8 cellular contexts compared by ENCODE assay signal in genomic region chr6:29071831-29072723, GRCh38. TPM values are rescaled to one million over a fixed set of nuclear protein-coding genes. Genes with fewer than 3 reads are reported as not detected.
DNase-seq lines count a peak whose midpoint lies in the region; ATAC-seq and TF ChIP-seq lines count a peak whose summit lies in the region.

No MANE protein-coding gene starts in this region.

- ATAC-seq in SK-N-SH treated with all-trans-retinoic acid at 6 μM for 48 hours (peak; percentile 95), HG02759 (IDR thresholded peaks at IDR 0.05; ENCODE audit: unreplicated experiment) (no peak)

- no peak overlapping the region for H3K27ac Mint-ChIP-seq in glutamatergic neuron (ENCODE audit: unreplicated experiment)

- H3K36me3 Mint-ChIP-seq in glutamatergic neuron (ENCODE audit: unreplicated experiment), result no peaks in the 10 kb centered on the region

- H3K27me3 Mint-ChIP-seq in glutamatergic neuron (ENCODE audit: unreplicated experiment), result no peaks in the 10 kb centered on the region

- H3K9me3 Mint-ChIP-seq in glutamatergic neuron (ENCODE audit: unreplicated experiment), result no peaks in the 10 kb centered on the region

- H3K4me1 Mint-ChIP-seq in glutamatergic neuron (ENCODE audit: low read depth, unreplicated experiment), result no peaks in the 10 kb centered on the region

- TF ChIP-seq CTCF in glutamatergic neuron (IDR thresholded peaks at IDR 0.05; ENCODE audit: partially characterized antibody, unreplicated experiment), result peak; percentile 83

- no peak overlapping the region for H3K4me3 Mint-ChIP-seq in glutamatergic neuron (ENCODE audit: unreplicated experiment)

- DNase-seq in NCI-H2227 (lab: John Stamatoyannopoulos, UW; ENCODE audit: unreplicated experiment) (peak; percentile 52), NCI-H2227 treated with DMSO at 0.1 percent for 48 hours (lab: John Stamatoyannopoulos, UW) (no peak), HK-2 (ENCODE audit: unreplicated experiment) (peak; percentile 14), glutamatergic neuron (peak; percentile 50), NCI-H1436 (lab: John Stamatoyannopoulos, UW) (no peak), ureter (ENCODE audit: low spot score) (no peak)

TF ChIP-seq in SK-N-SH treated with all-trans-retinoic acid at 6 μM for 48 hours, 23 proteins besides CTCF, POLR2A, EP300 and RAD21:
- TF ChIP-seq PATZ1 (CRISPR knock-in tag; IDR thresholded peaks at IDR 0.05; ENCODE audit: borderline replicate concordance) (no peak), ZNF8 (CRISPR knock-in tag; IDR thresholded peaks at IDR 0.05) (no peak), BACH2 (CRISPR knock-in tag; IDR thresholded peaks at IDR 0.05; ENCODE audit: borderline replicate concordance) (no peak), POU6F1 (CRISPR knock-in tag; IDR thresholded peaks at IDR 0.05; ENCODE audit: borderline replicate concordance, low read depth) (no peak), GLIS3 (CRISPR knock-in tag; IDR thresholded peaks at IDR 0.05) (no peak), ZFP30 (CRISPR knock-in tag; IDR thresholded peaks at IDR 0.05) (no peak), SNAI2 (CRISPR knock-in tag; IDR thresholded peaks at IDR 0.05) (no peak), ZNF565 (CRISPR knock-in tag; conservative IDR thresholded peaks at IDR 0.05; ENCODE audit: low read depth) (no peak), ZC3H10 (CRISPR knock-in tag; IDR thresholded peaks at IDR 0.05) (no peak), PPARA (CRISPR knock-in tag; IDR thresholded peaks at IDR 0.05; ENCODE audit: borderline replicate concordance) (no peak), ZFP3 (CRISPR knock-in tag; IDR thresholded peaks at IDR 0.05) (no peak), CSDC2 (CRISPR knock-in tag; IDR thresholded peaks at IDR 0.05) (no peak), TCF4 (CRISPR knock-in tag; IDR thresholded peaks at IDR 0.05; ENCODE audit: borderline replicate concordance) (no peak), ISL1 (CRISPR knock-in tag; IDR thresholded peaks at IDR 0.05) (no peak), ZNF70 (CRISPR knock-in tag; IDR thresholded peaks at IDR 0.05) (no peak), RARB (CRISPR knock-in tag; IDR thresholded peaks at IDR 0.05) (no peak), ESRRG (CRISPR knock-in tag; IDR thresholded peaks at IDR 0.05) (no peak)
- TF ChIP-seq, protein P1, sequence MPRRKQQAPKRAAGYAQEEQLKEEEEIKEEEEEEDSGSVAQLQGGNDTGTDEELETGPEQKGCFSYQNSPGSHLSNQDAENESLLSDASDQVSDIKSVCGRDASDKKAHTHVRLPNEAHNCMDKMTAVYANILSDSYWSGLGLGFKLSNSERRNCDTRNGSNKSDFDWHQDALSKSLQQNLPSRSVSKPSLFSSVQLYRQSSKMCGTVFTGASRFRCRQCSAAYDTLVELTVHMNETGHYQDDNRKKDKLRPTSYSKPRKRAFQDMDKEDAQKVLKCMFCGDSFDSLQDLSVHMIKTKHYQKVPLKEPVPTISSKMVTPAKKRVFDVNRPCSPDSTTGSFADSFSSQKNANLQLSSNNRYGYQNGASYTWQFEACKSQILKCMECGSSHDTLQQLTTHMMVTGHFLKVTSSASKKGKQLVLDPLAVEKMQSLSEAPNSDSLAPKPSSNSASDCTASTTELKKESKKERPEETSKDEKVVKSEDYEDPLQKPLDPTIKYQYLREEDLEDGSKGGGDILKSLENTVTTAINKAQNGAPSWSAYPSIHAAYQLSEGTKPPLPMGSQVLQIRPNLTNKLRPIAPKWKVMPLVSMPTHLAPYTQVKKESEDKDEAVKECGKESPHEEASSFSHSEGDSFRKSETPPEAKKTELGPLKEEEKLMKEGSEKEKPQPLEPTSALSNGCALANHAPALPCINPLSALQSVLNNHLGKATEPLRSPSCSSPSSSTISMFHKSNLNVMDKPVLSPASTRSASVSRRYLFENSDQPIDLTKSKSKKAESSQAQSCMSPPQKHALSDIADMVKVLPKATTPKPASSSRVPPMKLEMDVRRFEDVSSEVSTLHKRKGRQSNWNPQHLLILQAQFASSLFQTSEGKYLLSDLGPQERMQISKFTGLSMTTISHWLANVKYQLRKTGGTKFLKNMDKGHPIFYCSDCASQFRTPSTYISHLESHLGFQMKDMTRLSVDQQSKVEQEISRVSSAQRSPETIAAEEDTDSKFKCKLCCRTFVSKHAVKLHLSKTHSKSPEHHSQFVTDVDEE (CRISPR knock-in tag; IDR thresholded peaks at IDR 0.05), result no peak

RNA-seq across cellular contexts. Expression of gene OR2B3, which starts 15.0 kb away (rescaled TPM):
- total RNA-seq in glutamatergic neuron (ENCODE audit: unreplicated experiment), result not detected
- not detected for total RNA-seq in ureter

RNA-seq across cellular contexts. Expression of gene OR2W1, which starts 27.1 kb away (rescaled TPM):
- total RNA-seq in glutamatergic neuron (ENCODE audit: unreplicated experiment) (not detected), ureter (not detected)

RNA-seq across cellular contexts. Expression of gene OR2J1, which starts 27.2 kb away (rescaled TPM):
- total RNA-seq in glutamatergic neuron (ENCODE audit: unreplicated experiment) (not detected), ureter (not detected)

RNA-seq across cellular contexts. Expression of gene OR2J3, which starts 35.8 kb away (rescaled TPM):
- total RNA-seq in glutamatergic neuron (ENCODE audit: unreplicated experiment) (not detected), ureter (not detected)

Comparison
In these comparisons a context has a peak if more than half of its experiments do, and no peak if none do; other contexts are left out.
1. DNase-seq: peak in NCI-H2227 (single experiment), HK-2 (single experiment) and glutamatergic neuron (single experiment); none in NCI-H2227 treated with DMSO at 0.1 percent for 48 hours (single experiment), NCI-H1436 (single experiment) and ureter (single experiment).